12 cellular contexts compared by ENCODE assay signal in the genomic region with DNA sequence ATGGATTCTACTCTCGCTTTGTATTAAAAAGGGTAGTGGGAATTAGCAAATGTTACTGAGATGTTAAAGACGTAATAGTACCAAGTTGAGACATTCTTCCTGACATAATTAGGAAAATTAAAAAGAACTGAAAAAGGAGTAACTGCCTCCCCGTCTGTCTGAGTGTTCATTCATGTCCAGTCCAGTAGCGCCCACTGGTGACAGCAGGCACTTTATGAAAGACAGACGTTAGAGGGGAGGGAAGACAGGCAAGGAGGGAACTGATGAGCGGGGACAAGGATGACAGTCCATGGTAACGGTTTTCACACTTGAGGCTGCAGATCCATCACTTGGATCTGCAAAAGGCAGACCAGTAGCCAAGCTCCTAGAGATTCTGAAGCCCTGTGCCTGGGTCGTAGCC.
A peak's percentile ranks its signal among the peaks of the same experiment; 100 is the strongest.
DNase-seq lines count a peak whose midpoint lies in the region; ATAC-seq and TF ChIP-seq lines count a peak whose summit lies in the region.
"Had no signal": no experiment of that assay in that cellular context is flagged by ENCODE, and none has a peak within 500 bp of the region (broad histone marks: within the 10 kb centered on the region; RNA-seq: fewer than 3 reads in every experiment).

No MANE protein-coding gene starts in this region.

- H2BK120ac ChIP-seq in trophoblast cell (ENCODE audit: insufficient read depth, low read length, poor library complexity), result no peak overlapping the region

- no peak overlapping the region for H2BK12ac ChIP-seq in trophoblast cell (ENCODE audit: low read length)

- H3K36me3 ChIP-seq in BE2C, result no peaks in the 10 kb centered on the region
- no peaks in the 10 kb centered on the region for H3K36me3 ChIP-seq in GM23248 (ENCODE audit: low read depth)
- no peaks in the 10 kb centered on the region for H3K36me3 ChIP-seq in RWPE2 (ENCODE audit: low read depth)
- no peaks in the 10 kb centered on the region for H3K36me3 ChIP-seq in trophoblast cell (ENCODE audit: control insufficient read depth in 1 of 2, insufficient read depth in 2 of 2, low read length in 2 of 2)

- no peak overlapping the region for H3K14ac ChIP-seq in trophoblast cell (ENCODE audit: low read length)

- H2AK5ac ChIP-seq in trophoblast cell (ENCODE audit: low read length), result no peak overlapping the region

- H4K91ac ChIP-seq in trophoblast cell (ENCODE audit: low read depth, low read length), result no peak overlapping the region

- H3F3A ChIP-seq in GM23248 (ENCODE audit: insufficient read depth), result no peaks in the 10 kb centered on the region

- WGBS in GM23248 (ENCODE audit: low coverage in 1 of 2, low lambda C conversion rate in 2 of 2, missing lambda C conversion rate in 2 of 2), 2 experiments, result 34 to 38% methylated on average over 8 of the region's 8 CpGs
- no CpG with 5 or more reads among the region's 8 CpGs for WGBS in trophoblast cell (ENCODE audit: extremely low coverage, insufficient coverage, insufficient read length)

- no peaks in the 10 kb centered on the region for H3K9me2 ChIP-seq in GM23248 (ENCODE audit: insufficient read depth)

- H3K18ac ChIP-seq in trophoblast cell (ENCODE audit: low read length), result no peak overlapping the region

- TF ChIP-seq CTCF in BE2C (IDR thresholded peaks at IDR 0.05; ENCODE audit: low read depth, low read length) (peak; percentile 48), RWPE2 (IDR thresholded peaks at IDR 0.05; ENCODE audit: poor library complexity, severe bottlenecking) (peak; percentile 34), foreskin fibroblast (IDR thresholded peaks at IDR 0.05; ENCODE audit: low read depth, low read length) (peak; percentile 18)

- H3K4me2 ChIP-seq in GM23248 (ENCODE audit: unreplicated experiment), result no peak overlapping the region
- no peak overlapping the region for H3K4me2 ChIP-seq in trophoblast cell (ENCODE audit: low read length)

- no peaks in the 10 kb centered on the region for H4K20me1 ChIP-seq in GM23248 (ENCODE audit: insufficient read depth)

- no peak overlapping the region for H3K23ac ChIP-seq in trophoblast cell (ENCODE audit: low read length)

- no peak overlapping the region for H3K9ac ChIP-seq in GM23248
- H3K9ac ChIP-seq in trophoblast cell (ENCODE audit: low read length), result no peak overlapping the region

- DNase-seq in BE2C (peak; percentile 41), GM23248 (peak; percentile 41), RWPE2 (ENCODE audit: low spot score) (no peak), foreskin fibroblast (no peak), trophoblast cell (no peak), cerebellar nuclear complex (lab: John Stamatoyannopoulos, UW) (no peak)
- DNase-seq: DMS79, nucleus accumbens, T-helper 1 cell had no signal

- no peaks in the 10 kb centered on the region for H3K4me1 ChIP-seq in BE2C
- 0 out of 2 replicates have a peak, but pooled peaks cover 7% of the 10 kb centered on the region for H3K4me1 ChIP-seq in GM23248 (ENCODE audit: insufficient read depth)
- H3K4me1 ChIP-seq in RWPE2 (ENCODE audit: insufficient read depth, poor library complexity, severe bottlenecking), result no peaks in the 10 kb centered on the region
- H3K4me1 ChIP-seq in trophoblast cell (ENCODE audit: control insufficient read depth in 1 of 2, insufficient read depth in 2 of 2, low read length in 2 of 2), result no peaks in the 10 kb centered on the region

- H3K4me3 ChIP-seq in BE2C (ENCODE audit: low read depth, low read length), result no peak overlapping the region
- no peak overlapping the region for H3K4me3 ChIP-seq in GM23248
- H3K4me3 ChIP-seq in RWPE2 (ENCODE audit: severe bottlenecking), result no peak overlapping the region
- no peak overlapping the region for H3K4me3 ChIP-seq in foreskin fibroblast (ENCODE audit: low read depth in 1 of 2, low read length in 2 of 2)
- H3K4me3 ChIP-seq in trophoblast cell (ENCODE audit: low read depth, low read length), result no peak overlapping the region

- H2BK5ac ChIP-seq in trophoblast cell (ENCODE audit: low read depth, low read length, poor library complexity), result no peak overlapping the region

- no peak overlapping the region for H4K8ac ChIP-seq in trophoblast cell (ENCODE audit: low read depth, low read length)

- no peak overlapping the region for H4K12ac ChIP-seq in trophoblast cell (ENCODE audit: low read depth, low read length)

- H3K9me3 ChIP-seq in BE2C (no peaks in the 10 kb centered on the region), GM23248 (ENCODE audit: low read depth) (no peaks in the 10 kb centered on the region), RWPE2 (ENCODE audit: severe bottlenecking) (no peaks in the 10 kb centered on the region), trophoblast cell (ENCODE audit: insufficient read depth, low read depth, low read length) (peaks cover 8% of the 10 kb centered on the region)

- H3K27me3 ChIP-seq in BE2C (no peaks in the 10 kb centered on the region; the same call in 1 of the 2 replicates), GM23248 (replicated peaks; ENCODE audit: insufficient read depth) (no peaks in the 10 kb centered on the region), RWPE2 (ENCODE audit: insufficient read depth, poor library complexity, severe bottlenecking) (no peaks in the 10 kb centered on the region), trophoblast cell (ENCODE audit: insufficient read depth, low read length) (no peaks in the 10 kb centered on the region)

- H3K79me1 ChIP-seq in trophoblast cell (ENCODE audit: low read length), result no peaks in the 10 kb centered on the region

- no peak overlapping the region for H3K4ac ChIP-seq in trophoblast cell (ENCODE audit: low read depth, low read length)

- no peaks in the 10 kb centered on the region for H3K79me2 ChIP-seq in GM23248 (ENCODE audit: insufficient read depth)
- H3K79me2 ChIP-seq in trophoblast cell (ENCODE audit: control insufficient read depth, insufficient read depth, low read length, poor library complexity), result no peaks in the 10 kb centered on the region

- no peak for ATAC-seq in RWPE2 (ENCODE audit: low read depth)
- ATAC-seq in GM19452 (IDR thresholded peaks at IDR 0.05; ENCODE audit: unreplicated experiment), result no peak
- ATAC-seq in GM19455 (IDR thresholded peaks at IDR 0.05; ENCODE audit: unreplicated experiment), result no peak
- ATAC-seq: esophagus mucosa had no signal

- no peak overlapping the region for H2AFZ ChIP-seq in GM23248
- no peak overlapping the region for H2AFZ ChIP-seq in trophoblast cell (ENCODE audit: insufficient read depth, low read length, poor library complexity)

- H3K27ac ChIP-seq in GM23248 (no peak overlapping the region), RWPE2 (ENCODE audit: poor library complexity, severe bottlenecking) (no peak overlapping the region), trophoblast cell (ENCODE audit: low read depth, low read length) (no peak overlapping the region)

- in situ Hi-C loops in GM23248 (cut with MboI), result no loop called here

Comparison
In these comparisons a context has a peak if more than half of its experiments do, and no peak if none do; other contexts are left out.
1. DNase-seq: peak in BE2C (single experiment) and GM23248 (single experiment); none in RWPE2 (single experiment), foreskin fibroblast (0 of 2), trophoblast cell (0 of 2) and cerebellar nuclear complex (0 of 2).
2. Peak in every context shown above with its lines, with median percentiles within 50 percentile points of each other: CTCF ChIP-seq.